8 cellular contexts compared by ENCODE assay signal in the genomic region with DNA sequence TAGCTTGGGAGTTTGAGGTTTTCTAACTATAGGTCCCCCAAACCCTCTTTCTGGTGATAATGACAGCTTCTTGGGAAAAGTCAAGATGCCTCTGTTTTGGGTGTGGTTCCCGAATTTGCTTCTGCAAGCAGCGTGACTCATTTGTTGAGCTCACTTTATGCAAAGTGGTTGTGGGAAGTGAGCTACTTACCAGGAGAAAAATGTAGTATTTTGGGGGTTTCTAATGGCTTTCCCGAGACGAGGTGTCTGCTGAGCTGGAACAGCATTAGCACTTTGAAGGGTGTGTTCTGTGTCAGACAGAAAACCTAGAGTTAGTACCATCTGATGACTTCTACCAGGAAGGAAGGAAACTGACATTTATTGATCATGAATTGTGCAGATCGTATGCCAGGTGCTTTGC.
DNase-seq lines count a peak whose midpoint lies in the region; ATAC-seq and TF ChIP-seq lines count a peak whose summit lies in the region.

No MANE protein-coding gene starts in this region.

- H3K36me3 Mint-ChIP-seq in mesothelial cell of epicardium: no peaks in the 10 kb centered on the region

- peak; percentile 34 for DNase-seq in stimulated activated CD4-positive, alpha-beta T cell treated with anti-CD3 and anti-CD28 coated beads, Interleukin-2, amount 100 ng/mL, for 4 hours (ENCODE audit: low read depth)
- no peak for DNase-seq in stimulated activated CD4-positive, alpha-beta T cell treated with anti-CD3 and anti-CD28 coated beads, Interleukin-4, amount 100 ng/mL, for 1 hour
- peak; percentile 39 for DNase-seq in T-helper 22 cell (ENCODE audit: low read depth)
- peak; percentile 82 for DNase-seq in iris pigment epithelial cell (ENCODE audit: low read depth)
- DNase-seq in DMS 273 treated with DMSO at 0.1 percent for 48 hours (lab: John Stamatoyannopoulos, UW): no peak
- DNase-seq in NCI-H1092 treated with DMSO at 0.1 percent for 48 hours (lab: John Stamatoyannopoulos, UW): no peak
- no peak for DNase-seq in mesothelial cell of epicardium (ENCODE audit: low spot score in 2 of 2, unreplicated experiment in 2 of 2)

- H3K27me3 Mint-ChIP-seq in mesothelial cell of epicardium (ENCODE audit: low read depth): no peaks in the 10 kb centered on the region

- H3K9me3 Mint-ChIP-seq in mesothelial cell of epicardium: peaks cover 24% of the 10 kb centered on the region

- H3K27ac Mint-ChIP-seq in mesothelial cell of epicardium: no peak overlapping the region

- ATAC-seq in HG03064 (IDR thresholded peaks at IDR 0.05; ENCODE audit: low read depth, unreplicated experiment): peak; percentile 80

- no peak overlapping the region for H3K4me3 Mint-ChIP-seq in mesothelial cell of epicardium

- no peak for TF ChIP-seq CTCF in mesothelial cell of epicardium (IDR thresholded peaks at IDR 0.05; ENCODE audit: unreplicated experiment)

- no peaks in the 10 kb centered on the region for H3K4me1 Mint-ChIP-seq in mesothelial cell of epicardium

Comparison
In these comparisons a context has a peak if more than half of its experiments do, and no peak if none do; other contexts are left out.
1. DNase-seq: peak in stimulated activated CD4-positive, alpha-beta T cell treated with anti-CD3 and anti-CD28 coated beads, Interleukin-2, amount 100 ng/mL, for 4 hours (single experiment), T-helper 22 cell (single experiment) and iris pigment epithelial cell (single experiment); none in stimulated activated CD4-positive, alpha-beta T cell treated with anti-CD3 and anti-CD28 coated beads, Interleukin-4, amount 100 ng/mL, for 1 hour (single experiment), DMS 273 treated with DMSO at 0.1 percent for 48 hours (single experiment), NCI-H1092 treated with DMSO at 0.1 percent for 48 hours (single experiment) and mesothelial cell of epicardium (0 of 2).